ENCODE assay signal across 7 cellular contexts in the genomic region with DNA sequence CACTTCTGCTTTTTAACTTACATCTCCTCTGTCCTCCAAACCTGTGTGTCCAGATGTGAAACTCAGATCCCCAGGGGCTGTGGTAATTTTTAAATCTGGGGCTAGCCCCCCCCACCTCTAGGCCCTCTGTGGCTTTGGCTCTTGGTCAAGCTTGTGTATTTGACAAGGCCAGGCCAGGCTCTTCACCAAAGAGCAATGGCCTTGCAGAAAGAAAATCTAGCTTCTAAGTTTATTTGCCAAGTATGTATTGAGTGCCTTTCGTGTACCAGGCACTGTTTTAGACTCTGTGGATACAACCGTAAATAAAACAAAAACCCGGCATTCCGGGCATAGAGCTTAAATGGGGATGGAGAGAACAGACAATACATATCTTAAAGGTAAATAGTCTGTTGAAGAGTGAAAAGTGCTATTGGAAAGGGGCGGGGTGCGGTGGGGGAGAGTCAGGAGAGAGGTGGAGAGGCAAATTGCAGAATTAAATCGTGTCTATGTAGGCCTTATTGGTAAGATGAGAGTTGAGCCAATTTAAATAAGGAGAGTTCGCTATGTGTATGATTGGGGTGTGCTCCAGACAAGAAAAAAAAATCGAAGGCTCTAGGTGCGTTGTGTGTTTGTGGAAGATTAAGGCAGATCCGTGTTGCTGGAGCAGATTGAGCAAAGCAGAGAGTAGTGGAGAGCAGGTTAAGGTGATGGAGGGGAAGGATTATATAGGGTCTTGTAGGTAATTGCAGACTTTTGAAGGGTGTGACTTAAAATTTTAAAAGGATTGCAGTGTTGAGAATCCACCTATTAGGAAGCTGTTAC. TPM values are rescaled to one million over a fixed set of nuclear protein-coding genes. Genes with fewer than 3 reads are reported as not detected.
DNase-seq lines count a peak whose midpoint lies in the region; ATAC-seq and TF ChIP-seq lines count a peak whose summit lies in the region.

No MANE protein-coding gene starts in this region.

- CTCF ChIA-PET in mammary epithelial cell (lab: Charles Lee; ENCODE audit: low non-redundant PET) = interaction anchor here (0.5 kb wide), 1 partner anchor 111 kb away, joined by 4 read pairs; no protein-coding TSS in a partner anchor

- no peak overlapping the region for H3K23ac ChIP-seq in mesendoderm (ENCODE audit: low read length)

- intact Hi-C loops in mammary epithelial cell (cut with micrococcal nuclease) (loop anchor here (5.0 to 10.0 kb wide), 3 partner anchors 148 to 326 kb away; no protein-coding TSS in a partner anchor), vagina (cut with DNase I) (no loop called here)

- H3K27me3 ChIP-seq in mammary epithelial cell (ENCODE audit: insufficient read depth, low read length) (no peaks in the 10 kb centered on the region), mesendoderm (ENCODE audit: insufficient read depth, low read length, poor library complexity) (no peaks in the 10 kb centered on the region), vagina (no peaks in the 10 kb centered on the region)

- no peaks in the 10 kb centered on the region for H3K9me3 ChIP-seq in mammary epithelial cell (replicated peaks; ENCODE audit: insufficient read depth, low read length)
- H3K9me3 ChIP-seq in vagina = no peaks in the 10 kb centered on the region

- peak overlapping the region; percentile 71 to 96 (median 71) for H3K4me3 ChIP-seq in mammary epithelial cell (replicated peaks in 1 of 3; ENCODE audit: insufficient read depth in 1 of 3, low read depth in 2 of 3, low read length in 3 of 3)
- H3K4me3 ChIP-seq in mesendoderm (ENCODE audit: low read length) = peak overlapping the region; percentile 49
- peak overlapping the region; percentile 70 to 80 for H3K4me3 ChIP-seq in vagina

- dilution Hi-C loops in mammary epithelial cell (cut with HindIII; ENCODE audit: low sequenced_read_pairs) = no loop called here

- peak overlapping the region; percentile 97 for H2AFZ ChIP-seq in mammary epithelial cell (ENCODE audit: low read depth, low read length)

- no peak overlapping the region for H2BK120ac ChIP-seq in mesendoderm (ENCODE audit: low read depth, low read length)

- no peak overlapping the region for H4K8ac ChIP-seq in mesendoderm (ENCODE audit: low read depth, low read length)

- H4K5ac ChIP-seq in mesendoderm (ENCODE audit: low read length) = peak overlapping the region; percentile 89

- peak overlapping the region; percentile 56 for H3K4ac ChIP-seq in mesendoderm (ENCODE audit: low read depth, low read length)

- in situ Hi-C loops in mammary epithelial cell (cut with MboI; ENCODE audit: low sequenced_read_pairs in 2 of 2) = no loop called here

- H4K20me1 ChIP-seq in mammary epithelial cell (ENCODE audit: insufficient read depth, low read length) = no peaks in the 10 kb centered on the region

- peaks cover 3% of the 10 kb centered on the region for H3K4me1 ChIP-seq in mammary epithelial cell (ENCODE audit: insufficient read depth, low read length)
- H3K4me1 ChIP-seq in mesendoderm (ENCODE audit: control insufficient read depth, low read depth, low read length) = peaks cover 13% of the 10 kb centered on the region
- H3K4me1 ChIP-seq in vagina = peaks cover 18% of the 10 kb centered on the region

- H2BK5ac ChIP-seq in mesendoderm (ENCODE audit: low read length) = peak overlapping the region; percentile 20

- peak overlapping the region; percentile 98 for H3K9ac ChIP-seq in mammary epithelial cell (ENCODE audit: insufficient read depth, low read length)
- H3K9ac ChIP-seq in mesendoderm (ENCODE audit: low read length) = peak overlapping the region; percentile 87

- no peak for TF ChIP-seq POLR2A in vagina (IDR thresholded peaks at IDR 0.05)

- ATAC-seq in GM19455 (IDR thresholded peaks at IDR 0.05; ENCODE audit: unreplicated experiment) (peak; percentile 12), HG03575 (IDR thresholded peaks at IDR 0.05; ENCODE audit: extremely low read depth, insufficient number of reproducible peaks, low FRiP score, unreplicated experiment) (peak; percentile 2), GM19035 (IDR thresholded peaks at IDR 0.05; ENCODE audit: unreplicated experiment) (no peak)

- H3K4me2 ChIP-seq in mammary epithelial cell (ENCODE audit: insufficient read depth, low read depth, low read length) = peak overlapping the region; percentile 96
- peak overlapping the region; percentile 51 for H3K4me2 ChIP-seq in mesendoderm (ENCODE audit: low read length)

- H2AK5ac ChIP-seq in mesendoderm (ENCODE audit: low read length) = no peak overlapping the region

- no peaks in the 10 kb centered on the region for H3K79me1 ChIP-seq in mesendoderm (ENCODE audit: low read length)

- H2BK15ac ChIP-seq in mesendoderm (replicated peaks; ENCODE audit: low read depth) = no peak overlapping the region

- no peak for TF ChIP-seq CTCF in mammary epithelial cell (conservative IDR thresholded peaks at IDR 0.05 in 1 of 2, IDR thresholded peaks at IDR 0.05 in 1 of 2; ENCODE audit: extremely low read depth in 1 of 2, insufficient read depth in 1 of 2, low read depth in 1 of 2, low read length in 2 of 2)
- no peak for TF ChIP-seq CTCF in vagina (IDR thresholded peaks at IDR 0.05)

- no peaks in the 10 kb centered on the region for H3K36me3 ChIP-seq in mammary epithelial cell (ENCODE audit: insufficient read depth, low read length)
- H3K36me3 ChIP-seq in mesendoderm (ENCODE audit: control insufficient read depth, insufficient read depth, low read length) = no peaks in the 10 kb centered on the region
- no peaks in the 10 kb centered on the region for H3K36me3 ChIP-seq in vagina

- BruUV-seq in mammary epithelial cell (replicated peaks; lab: Mats Ljungman, UMichigan) = no TSS peak

- no peak for DNase-seq in mammary epithelial cell
- DNase-seq in mesendoderm = no peak
- no peak for DNase-seq in vagina (ENCODE audit: extremely low spot score in 2 of 2)
- no peak for DNase-seq in NCI-H446 treated with DMSO at 0.1 percent for 48 hours (lab: John Stamatoyannopoulos, UW)

- H3K18ac ChIP-seq in mesendoderm (ENCODE audit: low read length) = peak overlapping the region; percentile 52

- peak overlapping the region; percentile 88 for H3K27ac ChIP-seq in mammary epithelial cell (ENCODE audit: insufficient read depth, low read depth, low read length)
- H3K27ac ChIP-seq in mesendoderm (ENCODE audit: low read depth, low read length) = peak overlapping the region; percentile 97
- H3K27ac ChIP-seq in vagina = peak overlapping the region; percentile 96

- peak overlapping the region; percentile 95 for H3K56ac ChIP-seq in mesendoderm (ENCODE audit: low read length)

- WGBS in mammary epithelial cell (ENCODE audit: low coverage, missing lambda C conversion rate) = 71% methylated on average over 11 of the region's 11 CpGs
- no CpG with 5 or more reads among the region's 11 CpGs for WGBS in mesendoderm (ENCODE audit: extremely low coverage, insufficient coverage, low lambda C conversion rate)

- H3K79me2 ChIP-seq in mammary epithelial cell (ENCODE audit: insufficient read depth, low read length) (peaks cover 5% of the 10 kb centered on the region), mesendoderm (ENCODE audit: control insufficient read depth, insufficient read depth, low read length) (no peaks in the 10 kb centered on the region)

RNA-seq across cellular contexts. Expression of a gene that starts 0.8 kb away (rescaled TPM):
- total RNA-seq in mammary epithelial cell (10 to 100 TPM; 16.3 to 17.0 TPM), vagina (30.2 TPM)
- 14.8 TPM for polyA plus RNA-seq in mammary epithelial cell
- 23.2 TPM for polyA minus RNA-seq in mammary epithelial cell
- 7.7 TPM for polyA plus RNA-seq in mesendoderm (2013, experiment 1 of 2)
- 8.7 TPM for polyA plus RNA-seq in mesendoderm (2013, experiment 2 of 2)
